ENCODE assay signal across 31 cellular contexts in the genomic region with DNA sequence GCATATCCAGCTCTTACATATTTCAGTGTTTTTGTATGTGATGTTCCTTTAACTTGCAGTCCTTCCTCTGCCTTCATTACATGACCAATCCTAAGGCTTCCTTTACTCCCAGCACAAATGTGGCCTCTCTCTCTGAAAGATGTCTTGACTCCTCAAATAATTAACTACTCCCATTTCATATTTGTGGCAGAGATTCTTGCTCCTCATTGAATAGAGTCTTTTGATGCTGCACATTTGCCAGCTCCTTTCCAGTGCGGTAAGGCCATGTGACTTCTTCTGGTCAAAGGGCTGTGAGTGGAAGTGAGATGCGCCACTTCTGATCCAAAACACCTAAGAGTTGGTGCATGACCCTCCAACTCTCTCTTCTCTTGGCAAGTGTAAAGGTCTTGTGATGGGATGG. TPM values are rescaled to one million over a fixed set of nuclear protein-coding genes. Genes with fewer than 3 reads are reported as not detected.
"Had no signal": no experiment of that assay in that cellular context is flagged by ENCODE, and none has a peak within 500 bp of the region (broad histone marks: within the 10 kb centered on the region; RNA-seq: fewer than 3 reads in every experiment).

No MANE protein-coding gene starts in this region.

- H3K9me3 ChIP-seq: lower lobe of right lung, sigmoid colon, thoracic aorta, vagina had no signal

- H3K36me3 ChIP-seq: lower lobe of right lung, sigmoid colon, thoracic aorta, vagina had no signal

- H3K4me3 Mint-ChIP-seq: activated B cell treated with CpG ODN at 0.5 μM for 24 hours; activated CD4-positive, alpha-beta T cell treated with anti-CD3 and anti-CD28 coated beads for 36 hours; activated naive CD4-positive, alpha-beta T cell treated with anti-CD3 and anti-CD28 coated beads for 36 hours; activated naive CD8-positive, alpha-beta T cell treated with anti-CD3 and anti-CD28 coated beads, Interleukin-2, amount 10 ng/mL, durations not matched to agents 7 days and 5 days; activated T-cell treated with anti-CD3 and anti-CD28 coated beads, Interleukin-2, amount 50 U/mL, for 72 hours; endodermal cell; naive thymus-derived CD8-positive, alpha-beta T cell; stimulated activated naive B cell treated with anti-CD40 and anti-IgM and Interleukin-4, amounts not matched to agents 10 μg/mL and 1 μg/mL and 100 μg/mL, for 72 hours; T-helper 1 cell treated with Interleukin-12 subunit alpha and Interleukin-12 subunit beta and Interleukin-4 antibody, amounts not matched to agents 30 μg/mL and 1 μg/mL, for 36 hours; type B pancreatic cell had no signal

- H3K36me3 Mint-ChIP-seq: activated naive CD8-positive, alpha-beta T cell treated with anti-CD3 and anti-CD28 coated beads, Interleukin-2, amount 10 ng/mL, durations not matched to agents 7 days and 5 days; type B pancreatic cell had no signal

- H3K4me1 Mint-ChIP-seq: activated B cell treated with CpG ODN at 0.5 μM for 24 hours; activated CD4-positive, alpha-beta T cell treated with anti-CD3 and anti-CD28 coated beads for 36 hours; activated naive CD8-positive, alpha-beta T cell treated with anti-CD3 and anti-CD28 coated beads, Interleukin-2, amount 10 ng/mL, durations not matched to agents 7 days and 5 days; naive thymus-derived CD8-positive, alpha-beta T cell had no signal

- H3K27ac Mint-ChIP-seq: activated B cell treated with CpG ODN at 0.5 μM for 24 hours; activated CD4-positive, alpha-beta T cell treated with anti-CD3 and anti-CD28 coated beads for 36 hours; activated naive CD4-positive, alpha-beta T cell treated with anti-CD3 and anti-CD28 coated beads for 36 hours; activated naive CD8-positive, alpha-beta T cell treated with anti-CD3 and anti-CD28 coated beads, Interleukin-2, amount 10 ng/mL, durations not matched to agents 7 days and 5 days; activated T-cell treated with anti-CD3 and anti-CD28 coated beads, Interleukin-2, amount 50 U/mL, for 72 hours; endodermal cell; naive thymus-derived CD8-positive, alpha-beta T cell; stimulated activated naive B cell treated with anti-CD40 and anti-IgM and Interleukin-4, amounts not matched to agents 10 μg/mL and 1 μg/mL and 100 μg/mL, for 72 hours; T-helper 1 cell treated with Interleukin-12 subunit alpha and Interleukin-12 subunit beta and Interleukin-4 antibody, amounts not matched to agents 30 μg/mL and 1 μg/mL, for 36 hours; type B pancreatic cell had no signal

- DNase-seq: activated B cell treated with CpG ODN at 0.5 μM for 24 hours; activated CD4-positive, alpha-beta T cell treated with anti-CD3 and anti-CD28 coated beads for 36 hours; activated CD4-positive, alpha-beta T cell treated with anti-CD3 and anti-CD28 coated beads, Interleukin-2, amount 50 U/mL, for 48 hours; activated effector memory CD4-positive, alpha-beta T cell treated with Interleukin-2 at 50 U/mL for 16 hours; activated naive CD4-positive, alpha-beta T cell treated with anti-CD3 and anti-CD28 coated beads for 36 hours; activated naive CD8-positive, alpha-beta T cell treated with anti-CD3 and anti-CD28 coated beads, Interleukin-2, amount 10 ng/mL, durations not matched to agents 7 days and 5 days; activated T-cell treated with anti-CD3 and anti-CD28 coated beads, Interleukin-2, amount 50 U/mL, for 72 hours; amniotic stem cell; cerebellar nuclear complex; cortex of kidney; endodermal cell; foreskin fibroblast; glutamatergic neuron; islet precursor cell; left colon; lower lobe of right lung; naive thymus-derived CD8-positive, alpha-beta T cell; retina; sigmoid colon; stimulated activated CD4-positive, alpha-beta T cell treated with anti-CD3 and anti-CD28 coated beads, Interleukin-15, amount 100 ng/mL, for 24 hours; stimulated activated CD4-positive, alpha-beta T cell treated with anti-CD3 and anti-CD28 coated beads, Interleukin-2, amount 100 ng/mL, for 48 hours; stimulated activated CD8-positive, alpha-beta memory T cell treated with anti-CD3 and anti-CD28 coated beads, Interleukin-4, amount 100 ng/mL, for 48 hours; stimulated activated naive B cell treated with anti-CD40 and anti-IgM and Interleukin-4, amounts not matched to agents 10 μg/mL and 1 μg/mL and 100 μg/mL, for 72 hours; T1000 had no signal

- H3K4me3 ChIP-seq: lower lobe of right lung, sigmoid colon, smooth muscle cell, thoracic aorta, vagina had no signal

- H3K9me3 Mint-ChIP-seq: activated B cell treated with CpG ODN at 0.5 μM for 24 hours; activated naive CD8-positive, alpha-beta T cell treated with anti-CD3 and anti-CD28 coated beads, Interleukin-2, amount 10 ng/mL, durations not matched to agents 7 days and 5 days; stimulated activated naive B cell treated with anti-CD40 and anti-IgM and Interleukin-4, amounts not matched to agents 10 μg/mL and 1 μg/mL and 100 μg/mL, for 72 hours; type B pancreatic cell had no signal

- H3K27ac ChIP-seq: lower lobe of right lung, thoracic aorta had no signal

- ATAC-seq: activated CD4-positive, alpha-beta T cell treated with anti-CD3 and anti-CD28 coated beads for 36 hours; activated T-cell treated with anti-CD3 and anti-CD28 coated beads, Interleukin-2, amount 50 U/mL, for 72 hours; left colon; lower lobe of right lung; naive thymus-derived CD8-positive, alpha-beta T cell; stimulated activated naive B cell treated with anti-CD40 and anti-IgM and Interleukin-4, amounts not matched to agents 10 μg/mL and 1 μg/mL and 100 μg/mL, for 72 hours had no signal

- H3K27me3 ChIP-seq: sigmoid colon, vagina had no signal

- H3K4me1 ChIP-seq: sigmoid colon, vagina had no signal

RNA-seq across cellular contexts. Expression of a gene that starts 19.1 kb away (rescaled TPM):
- polyA plus RNA-seq: naive thymus-derived CD8-positive, alpha-beta T cell had no signal

RNA-seq across cellular contexts. Expression of a gene that starts 51.2 kb away (rescaled TPM):
- total RNA-seq: activated B cell treated with CpG ODN at 0.5 μM for 24 hours; activated CD4-positive, alpha-beta T cell treated with anti-CD3 and anti-CD28 coated beads for 36 hours; activated naive CD4-positive, alpha-beta T cell treated with anti-CD3 and anti-CD28 coated beads for 36 hours; activated naive CD8-positive, alpha-beta T cell treated with anti-CD3 and anti-CD28 coated beads, Interleukin-2, amount 10 ng/mL, durations not matched to agents 7 days and 5 days; activated T-cell treated with anti-CD3 and anti-CD28 coated beads, Interleukin-2, amount 50 U/mL, for 72 hours; endodermal cell; left colon; lower lobe of right lung; naive thymus-derived CD8-positive, alpha-beta T cell; osteoblast; posterior vena cava; sigmoid colon; smooth muscle cell; thoracic aorta; vagina had no signal
- polyA plus RNA-seq: naive thymus-derived CD8-positive, alpha-beta T cell; sigmoid colon; smooth muscle cell had no signal
